ENCODE assay signal across 6 cellular contexts in the genomic region with DNA sequence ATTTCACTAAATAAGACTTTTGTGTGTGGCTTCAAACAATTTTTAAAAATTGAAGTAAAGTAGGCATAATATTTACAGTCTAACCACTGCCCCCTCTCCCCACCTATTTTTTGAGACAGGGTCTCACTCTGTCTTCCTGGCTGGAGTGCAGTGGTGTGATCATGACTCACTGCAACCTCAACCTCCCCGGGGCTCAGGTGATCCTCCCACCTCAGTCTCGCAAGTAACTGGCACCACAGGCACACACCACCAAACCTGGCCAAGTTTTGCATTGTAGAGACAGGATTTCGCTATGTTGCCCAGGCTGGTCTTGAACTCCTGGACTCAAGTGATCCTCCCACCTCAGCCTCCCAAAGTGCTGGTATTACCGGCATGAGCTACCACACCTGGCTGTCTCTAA. TPM values are rescaled to one million over a fixed set of nuclear protein-coding genes. Genes with fewer than 3 reads are reported as not detected.
DNase-seq lines count a peak whose midpoint lies in the region; ATAC-seq and TF ChIP-seq lines count a peak whose summit lies in the region.
"Not testable (repeated sequence)": the region's sequence is repeated elsewhere in the genome, so short reads cannot be mapped to it uniquely, and the experiment has no call there.

No MANE protein-coding gene starts in this region.

- POLR2A ChIA-PET in HCT116 (lab: Charles Lee); activated CD4-positive, alpha-beta T cell treated with anti-CD3 and anti-CD28 coated beads for 36 hours (lab: Charles Lee): not testable (repeated sequence)

- not testable (repeated sequence) for H3K27me3 Mint-ChIP-seq in activated CD4-positive, alpha-beta T cell treated with anti-CD3 and anti-CD28 coated beads for 36 hours; activated T-helper 17 cell treated with anti-CD3 and anti-CD28 coated beads, Interleukin-2, amount 50 U/mL, for 72 hours; central memory CD8-positive, alpha-beta T cell

- BruUV-seq in HCT116 (replicated peaks; lab: Mats Ljungman, UMichigan), result not testable (repeated sequence)

- H3K4me2 ChIP-seq in HCT116 (ENCODE audit: low read length), result not testable (repeated sequence)

- DNase-seq in HCT116 (ENCODE audit: low read depth, low spot score); central memory CD8-positive, alpha-beta T cell (ENCODE audit: low spot score in 2 of 2); stimulated activated effector memory CD8-positive, alpha-beta T cell treated with anti-CD3 and anti-CD28 coated beads, Interleukin-12 subunit alpha, Interleukin-12 subunit beta, amount 100 ng/mL, for 72 hours (ENCODE audit: low spot score in 2 of 2): not testable (repeated sequence)
- peak; percentile 19 for DNase-seq in activated CD4-positive, alpha-beta T cell treated with anti-CD3 and anti-CD28 coated beads for 36 hours
- peak; percentile 54 for DNase-seq in islet precursor cell

- not testable (repeated sequence) for H4K20me1 ChIP-seq in HCT116 (ENCODE audit: insufficient read depth)

- not testable (repeated sequence) for TF ChIP-seq CTCF in HCT116 (IDR thresholded peaks at IDR 0.05 in 2 of 3, conservative IDR thresholded peaks at IDR 0.05 in 1 of 3; ENCODE audit: borderline replicate concordance in 1 of 3, insufficient read depth in 1 of 3, low read depth in 2 of 3, low read length in 2 of 3)

- H3K4me3 ChIP-seq in HCT116 (replicated peaks in 1 of 2; ENCODE audit: low read depth in 1 of 2, low read length in 2 of 2), result not testable (repeated sequence)

- not testable (repeated sequence) for TF ChIP-seq RAD21 in HCT116 (IDR thresholded peaks at IDR 0.05; ENCODE audit: low read depth)

- CTCF ChIA-PET in HCT116 (lab: Charles Lee); activated CD4-positive, alpha-beta T cell treated with anti-CD3 and anti-CD28 coated beads for 36 hours (lab: Charles Lee): not testable (repeated sequence)

- H3K27ac ChIP-seq in HCT116 (ENCODE audit: low read depth, low read length), result not testable (repeated sequence)

- not testable (repeated sequence) for H3K9me3 ChIP-seq in HCT116 (ENCODE audit: control insufficient read depth in 1 of 2, insufficient read depth in 1 of 2, low read depth in 1 of 2, low read length in 2 of 2)

- not testable (repeated sequence) for H3K27ac Mint-ChIP-seq in activated CD4-positive, alpha-beta T cell treated with anti-CD3 and anti-CD28 coated beads for 36 hours; stimulated activated effector memory CD8-positive, alpha-beta T cell treated with anti-CD3 and anti-CD28 coated beads, Interleukin-12 subunit alpha, Interleukin-12 subunit beta, amount 100 ng/mL, for 72 hours
- peak overlapping the region; percentile 54 for H3K27ac Mint-ChIP-seq in activated T-helper 17 cell treated with anti-CD3 and anti-CD28 coated beads, Interleukin-2, amount 50 U/mL, for 72 hours
- peak overlapping the region; percentile 55 for H3K27ac Mint-ChIP-seq in central memory CD8-positive, alpha-beta T cell (ENCODE audit: low read depth)

- H3K4me1 Mint-ChIP-seq in activated CD4-positive, alpha-beta T cell treated with anti-CD3 and anti-CD28 coated beads for 36 hours; activated T-helper 17 cell treated with anti-CD3 and anti-CD28 coated beads, Interleukin-2, amount 50 U/mL, for 72 hours; central memory CD8-positive, alpha-beta T cell; stimulated activated effector memory CD8-positive, alpha-beta T cell treated with anti-CD3 and anti-CD28 coated beads, Interleukin-12 subunit alpha, Interleukin-12 subunit beta, amount 100 ng/mL, for 72 hours: not testable (repeated sequence)

- H3K79me2 ChIP-seq in HCT116 (ENCODE audit: insufficient read depth, low read length), result not testable (repeated sequence)

- H2AFZ ChIP-seq in HCT116 (ENCODE audit: low read depth, low read length, poor library complexity, severe bottlenecking), result not testable (repeated sequence)

- TF ChIP-seq POLR2A in HCT116 (IDR thresholded peaks at IDR 0.05; ENCODE audit: borderline replicate concordance, extremely low read depth, insufficient read depth, insufficient read length), result not testable (repeated sequence)

- H3K9ac ChIP-seq in HCT116 (ENCODE audit: low read length), result not testable (repeated sequence)

- not testable (repeated sequence) for H3K9me2 ChIP-seq in HCT116 (ENCODE audit: insufficient read depth)

- H3K27me3 ChIP-seq in HCT116 (ENCODE audit: insufficient read depth, low read length), result not testable (repeated sequence)

- H3K9me3 Mint-ChIP-seq in activated CD4-positive, alpha-beta T cell treated with anti-CD3 and anti-CD28 coated beads for 36 hours (ENCODE audit: low read depth); activated T-helper 17 cell treated with anti-CD3 and anti-CD28 coated beads, Interleukin-2, amount 50 U/mL, for 72 hours; central memory CD8-positive, alpha-beta T cell; stimulated activated effector memory CD8-positive, alpha-beta T cell treated with anti-CD3 and anti-CD28 coated beads, Interleukin-12 subunit alpha, Interleukin-12 subunit beta, amount 100 ng/mL, for 72 hours: not testable (repeated sequence)

- intact Hi-C loops in HCT116 (cut with micrococcal nuclease); activated CD4-positive, alpha-beta T cell treated with anti-CD3 and anti-CD28 coated beads for 36 hours (cut with DNase I, micrococcal nuclease): not testable (repeated sequence)

- H3K4me3 Mint-ChIP-seq in activated CD4-positive, alpha-beta T cell treated with anti-CD3 and anti-CD28 coated beads for 36 hours; activated T-helper 17 cell treated with anti-CD3 and anti-CD28 coated beads, Interleukin-2, amount 50 U/mL, for 72 hours; central memory CD8-positive, alpha-beta T cell; stimulated activated effector memory CD8-positive, alpha-beta T cell treated with anti-CD3 and anti-CD28 coated beads, Interleukin-12 subunit alpha, Interleukin-12 subunit beta, amount 100 ng/mL, for 72 hours: not testable (repeated sequence)

- RAD21 ChIA-PET in HCT116 (lab: Charles Lee; ENCODE audit: low non-redundant PET in 1 of 2, low total read pairs in 2 of 2, uncharacterized antibody in 2 of 2, unreplicated experiment in 2 of 2), result not testable (repeated sequence)

- ATAC-seq in HCT116, result 0 out of 2 replicates have a peak, but pooled peaks have one; percentile 40
- ATAC-seq in activated CD4-positive, alpha-beta T cell treated with anti-CD3 and anti-CD28 coated beads for 36 hours; central memory CD8-positive, alpha-beta T cell (replicated peaks; ENCODE audit: extremely low read depth, poor library complexity, severe bottlenecking): not testable (repeated sequence)
- peak; percentile 78 for ATAC-seq in activated T-helper 17 cell treated with anti-CD3 and anti-CD28 coated beads, Interleukin-2, amount 50 U/mL, for 72 hours (replicated peaks)
- ATAC-seq in stimulated activated effector memory CD8-positive, alpha-beta T cell treated with anti-CD3 and anti-CD28 coated beads, Interleukin-12 subunit alpha, Interleukin-12 subunit beta, amount 100 ng/mL, for 72 hours, result peak; percentile 36

- H3K36me3 ChIP-seq in HCT116 (ENCODE audit: control insufficient read depth in 1 of 2, insufficient read depth in 2 of 2, low read length in 2 of 2), result not testable (repeated sequence)

- not testable (repeated sequence) for H3K4me1 ChIP-seq in HCT116 (ENCODE audit: control insufficient read depth in 1 of 2, insufficient read depth in 2 of 2, low read length in 2 of 2)

- H3K36me3 Mint-ChIP-seq in activated CD4-positive, alpha-beta T cell treated with anti-CD3 and anti-CD28 coated beads for 36 hours (ENCODE audit: low read depth); central memory CD8-positive, alpha-beta T cell (ENCODE audit: insufficient read depth); stimulated activated effector memory CD8-positive, alpha-beta T cell treated with anti-CD3 and anti-CD28 coated beads, Interleukin-12 subunit alpha, Interleukin-12 subunit beta, amount 100 ng/mL, for 72 hours: not testable (repeated sequence)
- peaks cover 12% of the 10 kb centered on the region for H3K36me3 Mint-ChIP-seq in activated T-helper 17 cell treated with anti-CD3 and anti-CD28 coated beads, Interleukin-2, amount 50 U/mL, for 72 hours (ENCODE audit: low read depth)

RNA-seq across cellular contexts. Expression of a gene that starts 47.8 kb away (rescaled TPM):
- 8.8 TPM for total RNA-seq in HCT116 (2021; ENCODE audit: unreplicated experiment)
- 6.5 and 8.4 TPM in 2 replicates for polyA plus RNA-seq in HCT116 (2012)
- 10 to 100 TPM; 14.3 to 16.6 TPM for total RNA-seq in activated CD4-positive, alpha-beta T cell treated with anti-CD3 and anti-CD28 coated beads for 36 hours
- total RNA-seq in activated T-helper 17 cell treated with anti-CD3 and anti-CD28 coated beads, Interleukin-2, amount 50 U/mL, for 72 hours, result 10 to 100 TPM; 29.2 to 35.5 TPM
